ENCODE assay signal across 8 cellular contexts in the genomic region with DNA sequence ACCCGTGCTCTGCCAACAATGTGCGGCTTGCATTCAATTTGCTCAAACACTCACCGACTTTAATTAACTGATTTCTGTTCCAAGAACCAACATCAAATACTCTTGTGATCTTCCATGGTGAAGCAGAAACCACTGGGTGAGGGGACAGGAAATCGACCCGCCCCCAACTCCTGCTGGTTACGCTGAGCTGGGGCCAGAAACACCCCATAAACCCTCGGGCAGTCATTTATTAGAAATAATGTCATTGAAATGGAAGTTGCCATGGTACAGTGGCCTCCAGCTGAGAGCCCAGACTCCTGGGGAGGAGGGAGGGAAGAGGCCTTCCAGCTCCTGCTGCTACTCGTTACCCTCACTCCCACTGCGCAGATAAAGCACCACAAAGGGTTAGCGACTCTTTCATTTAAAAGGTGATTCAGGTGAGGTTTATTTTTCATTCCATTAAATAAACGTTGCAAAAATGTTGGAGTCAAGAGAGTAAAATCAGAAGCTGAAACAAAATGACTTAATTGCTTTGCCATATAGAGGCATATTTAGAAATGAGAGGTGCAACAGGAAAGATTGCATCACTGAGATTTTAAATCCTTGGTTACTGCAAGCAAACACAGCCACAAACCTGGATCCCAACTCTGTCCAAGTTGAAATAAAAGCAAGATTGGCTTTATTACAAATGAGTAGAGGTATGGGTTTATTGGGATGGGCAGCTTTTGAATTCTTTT.
DNase-seq lines count a peak whose midpoint lies in the region; ATAC-seq, FAIRE-seq and TF ChIP-seq lines count a peak whose summit lies in the region.
"Not testable (repeated sequence)": the region's sequence is repeated elsewhere in the genome, so short reads cannot be mapped to it uniquely, and the experiment has no call there.

No MANE protein-coding gene starts in this region.

- peak; percentile 97 for FAIRE-seq in TTC549 (lab: Jason Lieb, UNC)
- FAIRE-seq in GM12878 (lab: Jason Lieb, UNC): peak; percentile 38
- not testable (repeated sequence) for FAIRE-seq in pancreas (lab: Jason Lieb, UNC)

- TF ChIP-seq CTCF in A673 (conservative IDR thresholded peaks at IDR 0.05; ENCODE audit: low read depth, low read length); GM12878 (IDR thresholded peaks at IDR 0.05 in 2 of 3, conservative IDR thresholded peaks at IDR 0.05 in 1 of 3; ENCODE audit: control insufficient read depth in 2 of 3, extremely low read depth in 1 of 3, insufficient read depth in 1 of 3, low read depth in 3 of 3, low read length in 3 of 3); pancreas (IDR thresholded peaks at IDR 0.05): not testable (repeated sequence)

- H3K27me3 ChIP-seq in A673 (replicated peaks; ENCODE audit: insufficient read depth, low read depth, low read length, poor library complexity); GM12878 (replicated peaks in 1 of 2; ENCODE audit: control insufficient read depth in 2 of 2, insufficient read depth in 2 of 2, low read length in 1 of 2); pancreas: not testable (repeated sequence)

- H4K20me1 ChIP-seq in GM12878 (ENCODE audit: control insufficient read depth, insufficient read depth): not testable (repeated sequence)

- SMC1A ChIA-PET in GM12878 (lab: Charles Lee; ENCODE audit: uncharacterized antibody, unreplicated experiment): not testable (repeated sequence)

- H2AFZ ChIP-seq in GM12878 (ENCODE audit: control insufficient read depth, low read depth, low read length): not testable (repeated sequence)

- TF ChIP-seq POLR2A in GM12878 (IDR thresholded peaks at IDR 0.05; ENCODE audit: low read depth, low read length): not testable (repeated sequence)

- H3K4me2 ChIP-seq in GM12878 (ENCODE audit: control insufficient read depth, insufficient read depth): not testable (repeated sequence)

- in situ Hi-C loops in GM12878 (cut with MboI): not testable (repeated sequence)

- TF ChIP-seq EP300 in GM12878 (IDR thresholded peaks at IDR 0.05; ENCODE audit: borderline replicate concordance in 1 of 2, control insufficient read depth in 1 of 2, low read depth in 2 of 2, low read length in 2 of 2): not testable (repeated sequence)

- DNase-seq in A673 (ENCODE audit: low spot score) (peak; percentile 94), ELF-1 (ENCODE audit: low read depth, low spot score) (peak; percentile 45), NCI-H2081 treated with DMSO at 0.1 percent for 48 hours (lab: John Stamatoyannopoulos, UW) (peak; percentile 20)
- DNase-seq in GM12878 (ENCODE audit: low read depth, low spot score); left lobe of liver (ENCODE audit: low spot score); pancreas: not testable (repeated sequence)

- not testable (repeated sequence) for TF ChIP-seq RAD21 in GM12878 (IDR thresholded peaks at IDR 0.05; ENCODE audit: insufficient read depth, low read depth, low read length)

- WGBS in GM12878 (ENCODE audit: insufficient coverage, insufficient replicate concordance, low lambda C conversion rate, missing lambda C conversion rate): 21% methylated on average over 11 of the region's 11 CpGs
- WGBS in pancreas, 2 donors: 25 to 33% methylated on average over 10 of the region's 11 CpGs

- H3K36me3 ChIP-seq in A673 (ENCODE audit: insufficient read depth, low read length, poor library complexity, severe bottlenecking); KOPT-K1 (ENCODE audit: insufficient read depth, low read length); GM12878 (ENCODE audit: control insufficient read depth in 2 of 2, insufficient read depth in 2 of 2, low read length in 1 of 2); pancreas: not testable (repeated sequence)

- peak overlapping the region; percentile 8 for H3K4me3 ChIP-seq in A673 (ENCODE audit: low read depth, low read length, poor library complexity, severe bottlenecking)
- not testable (repeated sequence) for H3K4me3 ChIP-seq in GM12878, pancreas

- BruUV-seq in A673 (replicated peaks; lab: Mats Ljungman, UMichigan): TSS peak; percentile 85
- not testable (repeated sequence) for BruUV-seq in GM12878 (replicated peaks; lab: Mats Ljungman, UMichigan)

- H3K4me1 ChIP-seq in A673 (ENCODE audit: insufficient read depth, low read length, poor library complexity, severe bottlenecking): peaks cover 41% of the 10 kb centered on the region
- H3K4me1 ChIP-seq in GM12878 (ENCODE audit: control insufficient read depth, insufficient read depth, low read length); pancreas: not testable (repeated sequence)

- not testable (repeated sequence) for ATAC-seq in GM12878
- ATAC-seq in left lobe of liver (peak; percentile 52), pancreas (peak; percentile 50 to 81 (median 66))

- RAD21 ChIA-PET in GM12878 (lab: Charles Lee; ENCODE audit: unreplicated experiment): interaction anchor here (1.1 kb wide), 1 partner anchor 9 kb away, joined by 3 read pairs; no protein-coding TSS in a partner anchor

- not testable (repeated sequence) for H3K79me2 ChIP-seq in GM12878 (ENCODE audit: control insufficient read depth, insufficient read depth, low read length)

- peak overlapping the region; percentile 92 for H3K27ac ChIP-seq in A673 (ENCODE audit: low read depth, low read length, poor library complexity, severe bottlenecking)
- H3K27ac ChIP-seq in KOPT-K1 (ENCODE audit: low read depth, low read length, poor library complexity, severe bottlenecking): peak overlapping the region; percentile 93
- not testable (repeated sequence) for H3K27ac ChIP-seq in GM12878 (ENCODE audit: control insufficient read depth, insufficient read depth)
- H3K27ac ChIP-seq in pancreas: peak overlapping the region in 1 of 4 donors; percentile 28

- CTCF ChIA-PET in A673 (lab: Charles Lee) (interaction anchor here (0.5 to 1.5 kb wide), 3 partner anchors 9 to 210 kb away, joined by 3 to 10 read pairs (median 3); no protein-coding TSS in a partner anchor), GM12878 (lab: Yijun Ruan, JAX) (interaction anchor here (1.2 kb wide), 1 partner anchor 116 kb away, joined by 3 read pairs; no protein-coding TSS in a partner anchor)

- POLR2A ChIA-PET in A673 (lab: Charles Lee; ENCODE audit: low non-redundant PET): interaction anchor here (0.6 kb wide), 1 partner anchor 50 kb away, joined by 3 read pairs; no protein-coding TSS in a partner anchor
- POLR2A ChIA-PET in GM12878 (lab: Charles Lee): not testable (repeated sequence)

- not testable (repeated sequence) for H3K9me3 ChIP-seq in A673 (ENCODE audit: low read depth, low read length, poor library complexity, severe bottlenecking); GM12878 (replicated peaks; ENCODE audit: control insufficient read depth, insufficient read depth, low read length); pancreas
- H3K9me3 ChIP-seq in KOPT-K1 (ENCODE audit: insufficient read depth, low read length, poor library complexity, severe bottlenecking): peaks cover 12% of the 10 kb centered on the region

- intact Hi-C loops in A673 (cut with micrococcal nuclease; ENCODE audit: unreplicated experiment); GM12878 (cut with micrococcal nuclease; ENCODE audit: unreplicated experiment): not testable (repeated sequence)
- intact Hi-C loops in pancreas (cut with DNase I): loop anchor here in 1 of 3 donors (5.0 kb wide), 1 partner anchor 67 kb away; no protein-coding TSS in a partner anchor

- not testable (repeated sequence) for H3K9ac ChIP-seq in GM12878 (ENCODE audit: control insufficient read depth, insufficient read depth, low read length)
